1 cellular context compared by ENCODE assay signal in the genomic region with DNA sequence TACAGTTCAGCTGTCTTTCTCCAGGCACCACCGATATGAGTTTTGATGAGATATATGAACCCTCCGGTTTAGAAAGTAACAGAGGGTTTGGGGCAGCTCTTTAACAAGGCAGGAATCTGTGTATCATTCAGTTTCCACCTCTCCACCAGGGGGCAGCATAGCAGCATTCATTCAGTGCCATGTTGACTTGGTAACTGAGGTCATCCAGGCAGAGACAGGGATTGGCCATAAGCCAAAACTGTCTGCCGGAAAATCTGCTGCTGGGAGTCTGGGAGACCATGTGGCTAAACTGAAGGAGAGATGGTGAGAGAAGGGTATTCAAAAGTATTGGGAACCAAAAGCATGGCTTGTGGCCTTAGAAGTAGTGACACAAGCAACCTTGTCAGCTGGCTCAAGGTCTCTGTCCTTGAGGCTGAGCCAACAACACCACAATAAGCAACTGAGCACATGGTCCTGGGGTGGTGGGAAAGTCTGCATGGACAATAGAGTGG.
TF ChIP-seq lines count a peak whose summit lies in the region.

No MANE protein-coding gene starts in this region.

TF ChIP-seq in HepG2, 621 proteins besides CTCF, POLR2A, EP300 and RAD21 (continued from another document):
- TF ChIP-seq REL (CRISPR knock-in tag; conservative IDR thresholded peaks at IDR 0.05), result no peak
- TF ChIP-seq FOSL2 (CRISPR knock-in tag; IDR thresholded peaks at IDR 0.05), result 0 out of 2 replicates have a peak, but pooled peaks have one; percentile 10
- TF ChIP-seq, protein P1, sequence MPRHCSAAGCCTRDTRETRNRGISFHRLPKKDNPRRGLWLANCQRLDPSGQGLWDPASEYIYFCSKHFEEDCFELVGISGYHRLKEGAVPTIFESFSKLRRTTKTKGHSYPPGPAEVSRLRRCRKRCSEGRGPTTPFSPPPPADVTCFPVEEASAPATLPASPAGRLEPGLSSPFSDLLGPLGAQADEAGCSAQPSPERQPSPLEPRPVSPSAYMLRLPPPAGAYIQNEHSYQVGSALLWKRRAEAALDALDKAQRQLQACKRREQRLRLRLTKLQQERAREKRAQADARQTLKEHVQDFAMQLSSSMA (CRISPR knock-in tag; IDR thresholded peaks at IDR 0.05), result no peak
- TF ChIP-seq ZNF136 (CRISPR knock-in tag; IDR thresholded peaks at IDR 0.05; ENCODE audit: low read depth), result no peak
- peak; percentile 60 for TF ChIP-seq SMC3 (IDR thresholded peaks at IDR 0.05; ENCODE audit: low read length)
- no peak for TF ChIP-seq ZSCAN22 (CRISPR knock-in tag; IDR thresholded peaks at IDR 0.05)
- TF ChIP-seq, protein P2, sequence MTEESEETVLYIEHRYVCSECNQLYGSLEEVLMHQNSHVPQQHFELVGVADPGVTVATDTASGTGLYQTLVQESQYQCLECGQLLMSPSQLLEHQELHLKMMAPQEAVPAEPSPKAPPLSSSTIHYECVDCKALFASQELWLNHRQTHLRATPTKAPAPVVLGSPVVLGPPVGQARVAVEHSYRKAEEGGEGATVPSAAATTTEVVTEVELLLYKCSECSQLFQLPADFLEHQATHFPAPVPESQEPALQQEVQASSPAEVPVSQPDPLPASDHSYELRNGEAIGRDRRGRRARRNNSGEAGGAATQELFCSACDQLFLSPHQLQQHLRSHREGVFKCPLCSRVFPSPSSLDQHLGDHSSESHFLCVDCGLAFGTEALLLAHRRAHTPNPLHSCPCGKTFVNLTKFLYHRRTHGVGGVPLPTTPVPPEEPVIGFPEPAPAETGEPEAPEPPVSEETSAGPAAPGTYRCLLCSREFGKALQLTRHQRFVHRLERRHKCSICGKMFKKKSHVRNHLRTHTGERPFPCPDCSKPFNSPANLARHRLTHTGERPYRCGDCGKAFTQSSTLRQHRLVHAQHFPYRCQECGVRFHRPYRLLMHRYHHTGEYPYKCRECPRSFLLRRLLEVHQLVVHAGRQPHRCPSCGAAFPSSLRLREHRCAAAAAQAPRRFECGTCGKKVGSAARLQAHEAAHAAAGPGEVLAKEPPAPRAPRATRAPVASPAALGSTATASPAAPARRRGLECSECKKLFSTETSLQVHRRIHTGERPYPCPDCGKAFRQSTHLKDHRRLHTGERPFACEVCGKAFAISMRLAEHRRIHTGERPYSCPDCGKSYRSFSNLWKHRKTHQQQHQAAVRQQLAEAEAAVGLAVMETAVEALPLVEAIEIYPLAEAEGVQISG (CRISPR knock-in tag; IDR thresholded peaks at IDR 0.05), result peak; percentile 16; the same call in 1 of the 2 replicates
- TF ChIP-seq, protein P3, sequence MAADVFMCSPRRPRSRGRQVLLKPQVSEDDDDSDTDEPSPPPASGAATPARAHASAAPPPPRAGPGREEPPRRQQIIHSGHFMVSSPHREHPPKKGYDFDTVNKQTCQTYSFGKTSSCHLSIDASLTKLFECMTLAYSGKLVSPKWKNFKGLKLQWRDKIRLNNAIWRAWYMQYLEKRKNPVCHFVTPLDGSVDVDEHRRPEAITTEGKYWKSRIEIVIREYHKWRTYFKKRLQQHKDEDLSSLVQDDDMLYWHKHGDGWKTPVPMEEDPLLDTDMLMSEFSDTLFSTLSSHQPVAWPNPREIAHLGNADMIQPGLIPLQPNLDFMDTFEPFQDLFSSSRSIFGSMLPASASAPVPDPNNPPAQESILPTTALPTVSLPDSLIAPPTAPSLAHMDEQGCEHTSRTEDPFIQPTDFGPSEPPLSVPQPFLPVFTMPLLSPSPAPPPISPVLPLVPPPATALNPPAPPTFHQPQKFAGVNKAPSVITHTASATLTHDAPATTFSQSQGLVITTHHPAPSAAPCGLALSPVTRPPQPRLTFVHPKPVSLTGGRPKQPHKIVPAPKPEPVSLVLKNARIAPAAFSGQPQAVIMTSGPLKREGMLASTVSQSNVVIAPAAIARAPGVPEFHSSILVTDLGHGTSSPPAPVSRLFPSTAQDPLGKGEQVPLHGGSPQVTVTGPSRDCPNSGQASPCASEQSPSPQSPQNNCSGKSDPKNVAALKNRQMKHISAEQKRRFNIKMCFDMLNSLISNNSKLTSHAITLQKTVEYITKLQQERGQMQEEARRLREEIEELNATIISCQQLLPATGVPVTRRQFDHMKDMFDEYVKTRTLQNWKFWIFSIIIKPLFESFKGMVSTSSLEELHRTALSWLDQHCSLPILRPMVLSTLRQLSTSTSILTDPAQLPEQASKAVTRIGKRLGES (CRISPR knock-in tag; IDR thresholded peaks at IDR 0.05; ENCODE audit: borderline replicate concordance), result no peak
- TF ChIP-seq ZFP62 (CRISPR knock-in tag; IDR thresholded peaks at IDR 0.05), result no peak
- no peak for TF ChIP-seq ZNF550 (CRISPR knock-in tag; IDR thresholded peaks at IDR 0.05; ENCODE audit: borderline replicate concordance)
- no peak for TF ChIP-seq HIVEP1 (CRISPR knock-in tag; IDR thresholded peaks at IDR 0.05)
- TF ChIP-seq HMG20B (CRISPR knock-in tag; conservative IDR thresholded peaks at IDR 0.05), result no peak
- no peak for TF ChIP-seq SSRP1 (CRISPR knock-in tag; IDR thresholded peaks at IDR 0.05)
- TF ChIP-seq RFXAP (CRISPR knock-in tag; IDR thresholded peaks at IDR 0.05; ENCODE audit: borderline replicate concordance), result peak; percentile 89
- TF ChIP-seq, protein P4, sequence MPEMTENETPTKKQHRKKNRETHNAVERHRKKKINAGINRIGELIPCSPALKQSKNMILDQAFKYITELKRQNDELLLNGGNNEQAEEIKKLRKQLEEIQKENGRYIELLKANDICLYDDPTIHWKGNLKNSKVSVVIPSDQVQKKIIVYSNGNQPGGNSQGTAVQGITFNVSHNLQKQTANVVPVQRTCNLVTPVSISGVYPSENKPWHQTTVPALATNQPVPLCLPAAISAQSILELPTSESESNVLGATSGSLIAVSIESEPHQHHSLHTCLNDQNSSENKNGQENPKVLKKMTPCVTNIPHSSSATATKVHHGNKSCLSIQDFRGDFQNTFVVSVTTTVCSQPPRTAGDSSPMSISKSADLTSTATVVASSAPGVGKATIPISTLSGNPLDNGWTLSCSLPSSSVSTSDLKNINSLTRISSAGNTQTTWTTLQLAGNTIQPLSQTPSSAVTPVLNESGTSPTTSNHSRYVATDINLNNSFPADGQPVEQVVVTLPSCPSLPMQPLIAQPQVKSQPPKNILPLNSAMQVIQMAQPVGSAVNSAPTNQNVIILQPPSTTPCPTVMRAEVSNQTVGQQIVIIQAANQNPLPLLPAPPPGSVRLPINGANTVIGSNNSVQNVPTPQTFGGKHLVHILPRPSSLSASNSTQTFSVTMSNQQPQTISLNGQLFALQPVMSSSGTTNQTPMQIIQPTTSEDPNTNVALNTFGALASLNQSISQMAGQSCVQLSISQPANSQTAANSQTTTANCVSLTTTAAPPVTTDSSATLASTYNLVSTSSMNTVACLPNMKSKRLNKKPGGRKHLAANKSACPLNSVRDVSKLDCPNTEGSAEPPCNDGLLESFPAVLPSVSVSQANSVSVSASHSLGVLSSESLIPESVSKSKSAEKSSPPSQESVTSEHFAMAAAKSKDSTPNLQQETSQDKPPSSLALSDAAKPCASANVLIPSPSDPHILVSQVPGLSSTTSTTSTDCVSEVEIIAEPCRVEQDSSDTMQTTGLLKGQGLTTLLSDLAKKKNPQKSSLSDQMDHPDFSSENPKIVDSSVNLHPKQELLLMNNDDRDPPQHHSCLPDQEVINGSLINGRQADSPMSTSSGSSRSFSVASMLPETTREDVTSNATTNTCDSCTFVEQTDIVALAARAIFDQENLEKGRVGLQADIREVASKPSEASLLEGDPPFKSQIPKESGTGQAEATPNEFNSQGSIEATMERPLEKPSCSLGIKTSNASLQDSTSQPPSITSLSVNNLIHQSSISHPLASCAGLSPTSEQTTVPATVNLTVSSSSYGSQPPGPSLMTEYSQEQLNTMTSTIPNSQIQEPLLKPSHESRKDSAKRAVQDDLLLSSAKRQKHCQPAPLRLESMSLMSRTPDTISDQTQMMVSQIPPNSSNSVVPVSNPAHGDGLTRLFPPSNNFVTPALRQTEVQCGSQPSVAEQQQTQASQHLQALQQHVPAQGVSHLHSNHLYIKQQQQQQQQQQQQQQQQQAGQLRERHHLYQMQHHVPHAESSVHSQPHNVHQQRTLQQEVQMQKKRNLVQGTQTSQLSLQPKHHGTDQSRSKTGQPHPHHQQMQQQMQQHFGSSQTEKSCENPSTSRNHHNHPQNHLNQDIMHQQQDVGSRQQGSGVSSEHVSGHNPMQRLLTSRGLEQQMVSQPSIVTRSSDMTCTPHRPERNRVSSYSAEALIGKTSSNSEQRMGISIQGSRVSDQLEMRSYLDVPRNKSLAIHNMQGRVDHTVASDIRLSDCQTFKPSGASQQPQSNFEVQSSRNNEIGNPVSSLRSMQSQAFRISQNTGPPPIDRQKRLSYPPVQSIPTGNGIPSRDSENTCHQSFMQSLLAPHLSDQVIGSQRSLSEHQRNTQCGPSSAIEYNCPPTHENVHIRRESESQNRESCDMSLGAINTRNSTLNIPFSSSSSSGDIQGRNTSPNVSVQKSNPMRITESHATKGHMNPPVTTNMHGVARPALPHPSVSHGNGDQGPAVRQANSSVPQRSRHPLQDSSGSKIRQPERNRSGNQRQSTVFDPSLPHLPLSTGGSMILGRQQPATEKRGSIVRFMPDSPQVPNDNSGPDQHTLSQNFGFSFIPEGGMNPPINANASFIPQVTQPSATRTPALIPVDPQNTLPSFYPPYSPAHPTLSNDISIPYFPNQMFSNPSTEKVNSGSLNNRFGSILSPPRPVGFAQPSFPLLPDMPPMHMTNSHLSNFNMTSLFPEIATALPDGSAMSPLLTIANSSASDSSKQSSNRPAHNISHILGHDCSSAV (CRISPR knock-in tag; IDR thresholded peaks at IDR 0.05; ENCODE audit: borderline replicate concordance), result no peak
- no peak for TF ChIP-seq FLYWCH1 (CRISPR knock-in tag; IDR thresholded peaks at IDR 0.05)
- TF ChIP-seq IKZF1 (IDR thresholded peaks at IDR 0.05), result no peak
- no peak for TF ChIP-seq RBM39 (IDR thresholded peaks at IDR 0.05; ENCODE audit: low read depth, low read length, poor library complexity, severe bottlenecking)
- TF ChIP-seq ZNF547 (CRISPR knock-in tag; IDR thresholded peaks at IDR 0.05), result no peak
- TF ChIP-seq SYNCRIP (IDR thresholded peaks at IDR 0.05; ENCODE audit: insufficient read depth, low read depth, low read length), result no peak
- TF ChIP-seq MATR3 (CRISPR knock-in tag; IDR thresholded peaks at IDR 0.05), result no peak
- TF ChIP-seq SIX4 (CRISPR knock-in tag; IDR thresholded peaks at IDR 0.05), result no peak
- TF ChIP-seq, protein P5, sequence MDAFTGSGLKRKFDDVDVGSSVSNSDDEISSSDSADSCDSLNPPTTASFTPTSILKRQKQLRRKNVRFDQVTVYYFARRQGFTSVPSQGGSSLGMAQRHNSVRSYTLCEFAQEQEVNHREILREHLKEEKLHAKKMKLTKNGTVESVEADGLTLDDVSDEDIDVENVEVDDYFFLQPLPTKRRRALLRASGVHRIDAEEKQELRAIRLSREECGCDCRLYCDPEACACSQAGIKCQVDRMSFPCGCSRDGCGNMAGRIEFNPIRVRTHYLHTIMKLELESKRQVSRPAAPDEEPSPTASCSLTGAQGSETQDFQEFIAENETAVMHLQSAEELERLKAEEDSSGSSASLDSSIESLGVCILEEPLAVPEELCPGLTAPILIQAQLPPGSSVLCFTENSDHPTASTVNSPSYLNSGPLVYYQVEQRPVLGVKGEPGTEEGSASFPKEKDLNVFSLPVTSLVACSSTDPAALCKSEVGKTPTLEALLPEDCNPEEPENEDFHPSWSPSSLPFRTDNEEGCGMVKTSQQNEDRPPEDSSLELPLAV (CRISPR knock-in tag; conservative IDR thresholded peaks at IDR 0.05; ENCODE audit: low read depth), result no peak
- no peak for TF ChIP-seq SOX6 (IDR thresholded peaks at IDR 0.05)
- no peak for TF ChIP-seq SOX6 (CRISPR knock-in tag; IDR thresholded peaks at IDR 0.05)
- TF ChIP-seq, protein P6, sequence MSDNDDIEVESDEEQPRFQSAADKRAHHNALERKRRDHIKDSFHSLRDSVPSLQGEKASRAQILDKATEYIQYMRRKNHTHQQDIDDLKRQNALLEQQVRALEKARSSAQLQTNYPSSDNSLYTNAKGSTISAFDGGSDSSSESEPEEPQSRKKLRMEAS (IDR thresholded peaks at IDR 0.05), result peak; percentile 32; the same call in 1 of the 2 replicates
- TF ChIP-seq, protein P7, sequence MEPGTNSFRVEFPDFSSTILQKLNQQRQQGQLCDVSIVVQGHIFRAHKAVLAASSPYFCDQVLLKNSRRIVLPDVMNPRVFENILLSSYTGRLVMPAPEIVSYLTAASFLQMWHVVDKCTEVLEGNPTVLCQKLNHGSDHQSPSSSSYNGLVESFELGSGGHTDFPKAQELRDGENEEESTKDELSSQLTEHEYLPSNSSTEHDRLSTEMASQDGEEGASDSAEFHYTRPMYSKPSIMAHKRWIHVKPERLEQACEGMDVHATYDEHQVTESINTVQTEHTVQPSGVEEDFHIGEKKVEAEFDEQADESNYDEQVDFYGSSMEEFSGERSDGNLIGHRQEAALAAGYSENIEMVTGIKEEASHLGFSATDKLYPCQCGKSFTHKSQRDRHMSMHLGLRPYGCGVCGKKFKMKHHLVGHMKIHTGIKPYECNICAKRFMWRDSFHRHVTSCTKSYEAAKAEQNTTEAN (CRISPR knock-in tag; conservative IDR thresholded peaks at IDR 0.05), result no peak
- no peak for TF ChIP-seq AGO1 (IDR thresholded peaks at IDR 0.05; ENCODE audit: low read depth, low read length, poor library complexity, severe bottlenecking)
- no peak for TF ChIP-seq MTF1 (CRISPR knock-in tag; IDR thresholded peaks at IDR 0.05)
- no peak for TF ChIP-seq ZNF563 (CRISPR knock-in tag; IDR thresholded peaks at IDR 0.05)
- TF ChIP-seq, protein P8, sequence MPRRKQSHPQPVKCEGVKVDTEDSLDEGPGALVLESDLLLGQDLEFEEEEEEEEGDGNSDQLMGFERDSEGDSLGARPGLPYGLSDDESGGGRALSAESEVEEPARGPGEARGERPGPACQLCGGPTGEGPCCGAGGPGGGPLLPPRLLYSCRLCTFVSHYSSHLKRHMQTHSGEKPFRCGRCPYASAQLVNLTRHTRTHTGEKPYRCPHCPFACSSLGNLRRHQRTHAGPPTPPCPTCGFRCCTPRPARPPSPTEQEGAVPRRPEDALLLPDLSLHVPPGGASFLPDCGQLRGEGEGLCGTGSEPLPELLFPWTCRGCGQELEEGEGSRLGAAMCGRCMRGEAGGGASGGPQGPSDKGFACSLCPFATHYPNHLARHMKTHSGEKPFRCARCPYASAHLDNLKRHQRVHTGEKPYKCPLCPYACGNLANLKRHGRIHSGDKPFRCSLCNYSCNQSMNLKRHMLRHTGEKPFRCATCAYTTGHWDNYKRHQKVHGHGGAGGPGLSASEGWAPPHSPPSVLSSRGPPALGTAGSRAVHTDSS (CRISPR knock-in tag; conservative IDR thresholded peaks at IDR 0.05), result no peak
- TF ChIP-seq MBD4 (IDR thresholded peaks at IDR 0.05; ENCODE audit: borderline replicate concordance, low read length), result no peak
- TF ChIP-seq SP1 (IDR thresholded peaks at IDR 0.05), result no peak
- TF ChIP-seq SP1 (CRISPR knock-in tag; IDR thresholded peaks at IDR 0.05), result no peak
- no peak for TF ChIP-seq SMAD1 (CRISPR knock-in tag; IDR thresholded peaks at IDR 0.05; ENCODE audit: borderline replicate concordance, low read depth)
- no peak for TF ChIP-seq FOXA1 (IDR thresholded peaks at IDR 0.05)
- TF ChIP-seq FOXA1 (CRISPR knock-in tag; IDR thresholded peaks at IDR 0.05), result peak; percentile 65
- peak; percentile 50 for TF ChIP-seq XRCC5 (optimal IDR thresholded peaks at IDR 0.05; ENCODE audit: low read length)
- TF ChIP-seq RORA (CRISPR knock-in tag; IDR thresholded peaks at IDR 0.05), result no peak
TF ChIP-seq in HepG2: peak in this region for 20.
